10 cellular contexts compared by ENCODE assay signal in the genomic region with DNA sequence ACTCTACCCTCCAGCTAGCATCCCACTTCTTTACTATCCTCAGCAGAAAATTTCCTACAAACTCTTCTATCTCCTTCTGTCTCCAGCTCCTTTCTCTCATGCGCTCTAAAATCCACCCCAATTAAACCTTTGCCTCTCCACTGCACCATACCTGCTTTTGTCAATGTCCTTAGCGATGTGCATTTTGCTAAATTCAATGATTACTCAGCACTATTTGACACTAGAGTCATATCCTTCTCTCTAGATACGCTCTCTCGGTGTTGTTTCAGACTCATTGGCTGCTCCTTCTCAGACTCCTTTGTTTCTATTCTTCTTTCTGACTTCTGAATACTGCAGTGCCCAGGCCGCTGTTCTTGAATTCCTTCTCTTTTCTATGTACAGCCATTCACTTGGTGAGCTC.
"Had no signal": no experiment of that assay in that cellular context is flagged by ENCODE, and none has a peak within 500 bp of the region (broad histone marks: within the 10 kb centered on the region; RNA-seq: fewer than 3 reads in every experiment).

No MANE protein-coding gene starts in this region.

- DNase-seq: GM23248, GOT3, H7, HFFc6, Karpas-422, KBM-7 had no signal

- H3K4me1 ChIP-seq: HAP-1 had no signal

- H3K27ac ChIP-seq: GM23248, KMS-11 had no signal

- FAIRE-seq: HTR-8/SVneo had no signal

- H3K4me2 ChIP-seq: KMS-11 had no signal

- H3K36me3 ChIP-seq: HAP-1 had no signal

- H3K9ac ChIP-seq: GM23248, KMS-11 had no signal

- H3K9me3 ChIP-seq: HAP-1 had no signal

- ATAC-seq: HCT116 had no signal

- H3K4me3 ChIP-seq: GM23248, HAP-1 had no signal

- H2AFZ ChIP-seq: GM23248 had no signal
